1 cellular context compared by ENCODE assay signal in genomic region chr4:828641-829271, GRCh38.
TF ChIP-seq lines count a peak whose summit lies in the region.

No MANE protein-coding gene starts in this region.

TF ChIP-seq in endothelial cell of umbilical vein, 7 proteins besides CTCF, POLR2A, EP300 and RAD21 (continued from another document):
- TF ChIP-seq POLR2AphosphoS5 (IDR thresholded peaks at IDR 0.05; ENCODE audit: insufficient read depth, low read depth, low read length) (no peak), FOS (IDR thresholded peaks at IDR 0.05; ENCODE audit: borderline replicate concordance, insufficient read depth, low read length) (no peak), EZH2 (IDR thresholded peaks at IDR 0.05; ENCODE audit: borderline replicate concordance, low read depth, low read length, severe bottlenecking) (no peak), JUN (IDR thresholded peaks at IDR 0.05; ENCODE audit: borderline replicate concordance, insufficient read depth, insufficient read length, low read depth) (no peak)
